ENCODE assay signal across 8 cellular contexts in genomic region chr5:96807099-96807654, GRCh38. TPM values are rescaled to one million over a fixed set of nuclear protein-coding genes. Genes with fewer than 3 reads are reported as not detected.
A peak's percentile ranks its signal among the peaks of the same experiment; 100 is the strongest.
DNase-seq lines count a peak whose midpoint lies in the region; ATAC-seq and TF ChIP-seq lines count a peak whose summit lies in the region.

No MANE protein-coding gene starts in this region.

- CTCF ChIA-PET in activated CD8-positive, alpha-beta memory T cell treated with anti-CD3 and anti-CD28 coated beads, Interleukin-2, amount 10 ng/mL, durations not matched to agents 7 days and 5 days (lab: Charles Lee): interaction anchor here (0.6 to 2.3 kb wide), 12 partner anchors 9 to 341 kb away, joined by 3 to 13 read pairs (median 3); partner anchors contain the start of gene ERAP2

- no peak for TF ChIP-seq POLR2A in esophagus squamous epithelium (IDR thresholded peaks at IDR 0.05)

- H3K9me3 Mint-ChIP-seq in activated CD8-positive, alpha-beta memory T cell treated with anti-CD3 and anti-CD28 coated beads, Interleukin-2, amount 10 ng/mL, durations not matched to agents 7 days and 5 days (ENCODE audit: low read depth): no peaks in the 10 kb centered on the region

- TF ChIP-seq CTCF in esophagus squamous epithelium (IDR thresholded peaks at IDR 0.05): no peak

- H3K27me3 Mint-ChIP-seq in activated CD8-positive, alpha-beta memory T cell treated with anti-CD3 and anti-CD28 coated beads, Interleukin-2, amount 10 ng/mL, durations not matched to agents 7 days and 5 days: no peaks in the 10 kb centered on the region

- H3K36me3 Mint-ChIP-seq in activated CD8-positive, alpha-beta memory T cell treated with anti-CD3 and anti-CD28 coated beads, Interleukin-2, amount 10 ng/mL, durations not matched to agents 7 days and 5 days: peaks cover 25% of the 10 kb centered on the region

- peak overlapping the region; percentile 87 for H3K9ac ChIP-seq in mucosa of stomach (ENCODE audit: low read length)

- no peaks in the 10 kb centered on the region for H3K9me3 ChIP-seq in esophagus squamous epithelium
- H3K9me3 ChIP-seq in mucosa of stomach (ENCODE audit: control insufficient read depth, low read length): no peaks in the 10 kb centered on the region

- peak overlapping the region; percentile 94 for H3K4me3 Mint-ChIP-seq in activated CD8-positive, alpha-beta memory T cell treated with anti-CD3 and anti-CD28 coated beads, Interleukin-2, amount 10 ng/mL, durations not matched to agents 7 days and 5 days

- ATAC-seq in GM18870 (IDR thresholded peaks at IDR 0.05; ENCODE audit: unreplicated experiment) (peak; percentile 6), HG03095 (IDR thresholded peaks at IDR 0.05; ENCODE audit: unreplicated experiment) (peak; percentile 28)
- ATAC-seq in activated CD8-positive, alpha-beta memory T cell treated with anti-CD3 and anti-CD28 coated beads, Interleukin-2, amount 10 ng/mL, durations not matched to agents 7 days and 5 days: peak; percentile 21

- peaks cover 0 to 15% (median 0%) of the 10 kb centered on the region in 3 donors for H3K36me3 ChIP-seq in esophagus squamous epithelium
- peaks cover 4% of the 10 kb centered on the region for H3K36me3 ChIP-seq in mucosa of stomach (ENCODE audit: control insufficient read depth, insufficient read depth, low read length)

- H3K4me3 ChIP-seq in esophagus squamous epithelium (peak overlapping the region; percentile 68 to 98 (median 90)), mucosa of stomach (ENCODE audit: low read length) (peak overlapping the region; percentile 65)

- H3K4me1 Mint-ChIP-seq in activated CD8-positive, alpha-beta memory T cell treated with anti-CD3 and anti-CD28 coated beads, Interleukin-2, amount 10 ng/mL, durations not matched to agents 7 days and 5 days: peaks cover 52% of the 10 kb centered on the region

- H3K4me1 ChIP-seq in esophagus squamous epithelium: peaks cover 6 to 50% (median 17%) of the 10 kb centered on the region in 3 donors
- H3K4me1 ChIP-seq in mucosa of stomach (ENCODE audit: control insufficient read depth, insufficient read depth, low read length): peaks cover 21% of the 10 kb centered on the region

- H3K27ac Mint-ChIP-seq in activated CD8-positive, alpha-beta memory T cell treated with anti-CD3 and anti-CD28 coated beads, Interleukin-2, amount 10 ng/mL, durations not matched to agents 7 days and 5 days: peak overlapping the region; percentile 98

- WGBS in esophagus squamous epithelium, 2 donors: 0 to 1% methylated on average over 4 to 8 of the region's 36 CpGs

- no peaks in the 10 kb centered on the region for H3K27me3 ChIP-seq in esophagus squamous epithelium
- no peaks in the 10 kb centered on the region for H3K27me3 ChIP-seq in mucosa of stomach (ENCODE audit: control insufficient read depth, insufficient read depth, low read length)

- DNase-seq in CD1c-positive myeloid dendritic cell (ENCODE audit: extremely low spot score) (peak; percentile 50), NCI-H345 (lab: John Stamatoyannopoulos, UW) (peak; percentile 72), esophagus squamous epithelium (lab: John Stamatoyannopoulos, UW) (peak; percentile 10), ureter (ENCODE audit: low spot score) (peak; percentile 72)
- DNase-seq in activated CD8-positive, alpha-beta memory T cell treated with anti-CD3 and anti-CD28 coated beads, Interleukin-2, amount 10 ng/mL, durations not matched to agents 7 days and 5 days: peak; percentile 65

- intact Hi-C loops in esophagus squamous epithelium (cut with DNase I): no loop called here

- H3K27ac ChIP-seq in esophagus squamous epithelium: peak overlapping the region; percentile 95 to 100 (median 100)

RNA-seq across cellular contexts. Expression of gene ERAP1, which starts 0.6 kb away (rescaled TPM):
- 100 to 1,000 TPM; 109 to 119 TPM for total RNA-seq in activated CD8-positive, alpha-beta memory T cell treated with anti-CD3 and anti-CD28 coated beads, Interleukin-2, amount 10 ng/mL, durations not matched to agents 7 days and 5 days
- 10 to 100 TPM; 17.7 to 28.2 (median 20.9) TPM for total RNA-seq in esophagus squamous epithelium
- total RNA-seq in ureter: 88.3 TPM

Comparison
In these comparisons a context has a peak if more than half of its experiments do, and no peak if none do; other contexts are left out.
1. Peak in every context shown above with its lines: DNase-seq, ATAC-seq, H3K4me3 ChIP-seq and H3K27ac ChIP-seq.
2. DNase-seq: peak in every context shown above with its lines; median percentile 72 in NCI-H345; 72 in ureter; 65 in activated CD8-positive, alpha-beta memory T cell treated with anti-CD3 and anti-CD28 coated beads, Interleukin-2, amount 10 ng/mL, durations not matched to agents 7 days and 5 days; 50 in CD1c-positive myeloid dendritic cell; 10 in esophagus squamous epithelium.